Comparison of ENCODE assay signal across 9 cellular contexts in the genomic region with DNA sequence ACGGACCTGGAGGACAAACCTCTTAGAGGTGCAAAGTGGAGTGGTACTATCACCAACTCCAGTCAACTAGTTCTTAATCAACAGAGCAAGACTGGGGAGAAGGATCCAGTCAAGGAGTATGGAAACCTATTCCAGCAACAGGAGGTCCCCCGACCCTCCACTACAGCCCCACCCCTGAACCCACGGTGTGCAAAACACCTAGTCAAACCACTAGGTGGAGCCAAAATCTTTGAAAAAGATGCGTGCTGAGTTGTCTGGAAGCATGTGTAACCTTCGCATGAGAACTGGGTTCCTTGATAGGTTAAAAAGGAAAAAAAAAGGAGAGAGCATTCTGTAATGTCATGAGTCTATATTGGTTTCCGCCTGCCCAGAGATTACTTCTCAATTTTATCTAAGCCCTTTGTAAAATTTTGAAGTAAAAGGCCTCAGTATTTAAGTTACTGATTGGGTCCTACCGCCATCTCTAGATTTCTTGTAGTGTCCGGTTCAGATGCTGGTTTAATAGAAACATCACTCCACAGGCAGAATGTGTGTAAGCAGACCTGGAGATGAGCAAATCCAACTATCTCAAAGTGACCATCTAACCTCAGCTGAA.
A peak's percentile ranks its signal among the peaks of the same experiment; 100 is the strongest.
DNase-seq lines count a peak whose midpoint lies in the region; ATAC-seq, FAIRE-seq and TF ChIP-seq lines count a peak whose summit lies in the region.
"Had no signal": no experiment of that assay in that cellular context is flagged by ENCODE, and none has a peak within 500 bp of the region (broad histone marks: within the 10 kb centered on the region; RNA-seq: fewer than 3 reads in every experiment).

No MANE protein-coding gene starts in this region.

- H3K4me1 Mint-ChIP-seq in brain: peaks cover 6% of the 10 kb centered on the region
- H3K4me1 Mint-ChIP-seq: naive thymus-derived CD8-positive, alpha-beta T cell had no signal

- peak; percentile 87 for FAIRE-seq in GM18507 (lab: Jason Lieb, UNC)

- no peaks in the 10 kb centered on the region for H3K9me3 Mint-ChIP-seq in brain
- H3K9me3 Mint-ChIP-seq: naive thymus-derived CD8-positive, alpha-beta T cell had no signal

- no peak overlapping the region for H3K4me3 ChIP-seq in suprapubic skin

- no peak for TF ChIP-seq EP300 in suprapubic skin (IDR thresholded peaks at IDR 0.05)

- H3K36me3 ChIP-seq in suprapubic skin: no peaks in the 10 kb centered on the region

- TF ChIP-seq CTCF in brain (conservative IDR thresholded peaks at IDR 0.05) (peak; percentile 52 to 74), suprapubic skin (IDR thresholded peaks at IDR 0.05) (no peak)

- TF ChIP-seq POLR2A in suprapubic skin (IDR thresholded peaks at IDR 0.05): no peak

- no peak overlapping the region for H3K4me3 Mint-ChIP-seq in brain
- H3K4me3 Mint-ChIP-seq: naive thymus-derived CD8-positive, alpha-beta T cell had no signal

- H3K4me1 ChIP-seq in suprapubic skin: no peaks in the 10 kb centered on the region

- WGBS in suprapubic skin: 64% methylated on average over 8 of the region's 8 CpGs

- H3K9me3 ChIP-seq in suprapubic skin: no peaks in the 10 kb centered on the region

- H3K27me3 Mint-ChIP-seq in brain: no peaks in the 10 kb centered on the region

- no peak overlapping the region for H3K27ac ChIP-seq in suprapubic skin

- no peak overlapping the region for H3K27ac Mint-ChIP-seq in brain
- H3K27ac Mint-ChIP-seq: naive thymus-derived CD8-positive, alpha-beta T cell had no signal

- DNase-seq in CD1c-positive myeloid dendritic cell (ENCODE audit: extremely low spot score): peak; percentile 35
- DNase-seq in GM18507 (ENCODE audit: extremely low spot score, insufficient read length, low read depth): no peak
- peak; percentile 54 for DNase-seq in NCI-H69 (lab: John Stamatoyannopoulos, UW)
- peak; percentile 14 for DNase-seq in midbrain (lab: John Stamatoyannopoulos, UW)
- DNase-seq in suprapubic skin (ENCODE audit: low spot score in 2 of 2): no peak
- no peak for DNase-seq in cerebellar nuclear complex (lab: John Stamatoyannopoulos, UW)

- no peaks in the 10 kb centered on the region for H3K36me3 Mint-ChIP-seq in brain
- H3K36me3 Mint-ChIP-seq: naive thymus-derived CD8-positive, alpha-beta T cell had no signal

- no peaks in the 10 kb centered on the region for H3K27me3 ChIP-seq in suprapubic skin

- peak; percentile 90 for ATAC-seq in HG03159 (IDR thresholded peaks at IDR 0.05; ENCODE audit: unreplicated experiment)

Comparison
In these comparisons a context has a peak if more than half of its experiments do, and no peak if none do; other contexts are left out.
1. DNase-seq: peak in CD1c-positive myeloid dendritic cell (single experiment), NCI-H69 (single experiment) and midbrain (single experiment); none in GM18507 (single experiment), suprapubic skin (0 of 2) and cerebellar nuclear complex (0 of 2).
2. CTCF ChIP-seq: peak in brain (2 of 2); none in suprapubic skin (0 of 2).